In the genomic region with DNA sequence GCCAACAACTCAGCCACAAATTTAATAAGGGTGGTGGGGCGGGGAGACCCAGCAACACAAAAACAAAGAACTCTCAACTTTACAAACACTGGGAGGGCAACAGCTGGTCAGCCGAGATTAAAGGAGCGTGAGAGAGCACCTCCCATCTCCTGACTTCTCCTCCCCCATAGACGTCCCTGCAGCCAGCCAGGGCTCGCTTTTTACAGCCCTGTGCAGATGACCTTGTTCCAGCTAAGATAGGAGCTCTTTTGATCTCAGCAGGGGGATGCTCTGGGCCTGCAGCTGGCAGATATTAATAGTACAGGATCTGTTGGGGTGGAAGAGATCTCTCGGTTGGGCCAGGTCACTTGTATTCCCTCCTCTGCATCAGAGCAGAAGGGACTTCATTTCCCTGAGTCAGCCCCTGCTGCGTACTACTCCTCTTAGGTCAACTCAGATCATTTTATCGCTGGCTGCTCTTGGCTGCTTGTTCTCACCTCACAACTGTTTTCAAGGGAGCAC, we compare ENCODE assay signal across 9 cellular contexts.
A peak's percentile ranks its signal among the peaks of the same experiment; 100 is the strongest.
DNase-seq lines count a peak whose midpoint lies in the region; ATAC-seq, FAIRE-seq and TF ChIP-seq lines count a peak whose summit lies in the region.
"Had no signal": no experiment of that assay in that cellular context is flagged by ENCODE, and none has a peak within 500 bp of the region (broad histone marks: within the 10 kb centered on the region; RNA-seq: fewer than 3 reads in every experiment).

No MANE protein-coding gene starts in this region.

- H3K4me1 Mint-ChIP-seq in WTC11 = peaks cover 59% of the 10 kb centered on the region

- FAIRE-seq in D721Med (lab: Jason Lieb, UNC) = no peak
- FAIRE-seq: GM19239 had no signal

- H3K9me3 ChIP-seq in right lobe of liver (no peaks in the 10 kb centered on the region), transverse colon (no peaks in the 10 kb centered on the region)

- H3K27ac ChIP-seq in right lobe of liver = no peak overlapping the region
- H3K27ac ChIP-seq in transverse colon = peak overlapping the region in 1 of 4 donors; percentile 1

- H3K9me3 Mint-ChIP-seq in WTC11 = peaks cover 12% of the 10 kb centered on the region

- POLR2A ChIA-PET in WTC11 (lab: Charles Lee) = interaction anchor here (0.7 kb wide), 1 partner anchor 228 kb away, joined by 3 read pairs; no protein-coding TSS in a partner anchor

- TF ChIP-seq EP300 in transverse colon (IDR thresholded peaks at IDR 0.05; ENCODE audit: low read depth) = no peak

- WGBS in right lobe of liver (ENCODE audit: insufficient coverage, low coverage, low lambda C conversion rate, missing lambda C conversion rate) = 52% methylated on average over 6 of the region's 8 CpGs
- WGBS in transverse colon (ENCODE audit: low coverage in 1 of 2), 2 donors = 51 to 82% methylated on average over 3 to 7 of the region's 8 CpGs

- H3K36me3 ChIP-seq in right lobe of liver (no peaks in the 10 kb centered on the region), transverse colon (no peaks in the 10 kb centered on the region)

- no peak overlapping the region for H3K4me3 Mint-ChIP-seq in WTC11

- TF ChIP-seq CTCF in WTC11 (IDR thresholded peaks at IDR 0.05) (no peak), right lobe of liver (IDR thresholded peaks at IDR 0.05) (no peak), transverse colon (IDR thresholded peaks at IDR 0.05) (no peak), D721Med (IDR thresholded peaks at IDR 0.05; ENCODE audit: insufficient read depth, missing control alignments) (no peak)

- DNase-seq in KBM-7 = peak; percentile 17
- peak; percentile 18 for DNase-seq in WTC11 (ENCODE audit: low spot score)
- no peak for DNase-seq in right lobe of liver
- peak; percentile 31 for DNase-seq in transverse colon
- no peak for DNase-seq in D721Med (ENCODE audit: insufficient read length, low spot score)
- no peak for DNase-seq in NCI-H2107 treated with DMSO at 0.1 percent for 48 hours (lab: John Stamatoyannopoulos, UW; ENCODE audit: unreplicated experiment)
- DNase-seq in dermis blood vessel endothelial cell = no peak
- DNase-seq: activated CD4-positive, alpha-beta T cell treated with anti-CD3 and anti-CD28 coated beads, Interleukin-2, amount 50 U/mL, for 48 hours had no signal

- H3K27me3 ChIP-seq in right lobe of liver (no peaks in the 10 kb centered on the region), transverse colon (no peaks in the 10 kb centered on the region)

- no peak overlapping the region for H3K27ac Mint-ChIP-seq in WTC11

- H3K27me3 Mint-ChIP-seq in WTC11 (ENCODE audit: low read depth) = no peaks in the 10 kb centered on the region

- in situ Hi-C loops in KBM-7 (cut with MboI; ENCODE audit: low pct_unique_long_range_greater_than_20kb, low sequenced_read_pairs) (no loop called here), transverse colon (cut with MboI; ENCODE audit: low pct_ligation_motif_present in 1 of 4, low pct_unique_long_range_greater_than_20kb in 1 of 4, low sequenced_read_pairs in 3 of 4) (no loop called here)

- H3K4me1 ChIP-seq in right lobe of liver (no peaks in the 10 kb centered on the region), transverse colon (peaks cover 19 to 43% (median 35%) of the 10 kb centered on the region in 4 donors)

- H3K4me3 ChIP-seq in right lobe of liver = no peak overlapping the region
- H3K4me3 ChIP-seq in transverse colon = no peak overlapping the region

- TF ChIP-seq POLR2A in right lobe of liver (IDR thresholded peaks at IDR 0.05) (no peak), transverse colon (IDR thresholded peaks at IDR 0.05) (no peak)

- H3K36me3 Mint-ChIP-seq in WTC11 = peaks cover 8% of the 10 kb centered on the region

- peak; percentile 30; the same call in 1 of the 2 replicates for ATAC-seq in WTC11
- peak; percentile 48 to 58 (median 54) for ATAC-seq in right lobe of liver

- intact Hi-C loops in right lobe of liver (cut with DNase I) (no loop called here), transverse colon (cut with DNase I; ENCODE audit: low total_unique reads) (loop anchor here (5.0 kb wide), 1 partner anchor 82 kb away; no protein-coding TSS in a partner anchor)

- CTCF ChIA-PET in WTC11 (lab: Charles Lee) = no interaction called here

TF ChIP-seq in WTC11, 78 proteins besides CTCF, POLR2A, EP300 and RAD21:
- TF ChIP-seq PRRX2 (CRISPR knock-in tag; IDR thresholded peaks at IDR 0.05) (no peak), PREB (CRISPR knock-in tag; IDR thresholded peaks at IDR 0.05; ENCODE audit: borderline replicate concordance) (no peak), HMGXB4 (CRISPR knock-in tag; IDR thresholded peaks at IDR 0.05) (no peak)
- TF ChIP-seq, protein P1, sequence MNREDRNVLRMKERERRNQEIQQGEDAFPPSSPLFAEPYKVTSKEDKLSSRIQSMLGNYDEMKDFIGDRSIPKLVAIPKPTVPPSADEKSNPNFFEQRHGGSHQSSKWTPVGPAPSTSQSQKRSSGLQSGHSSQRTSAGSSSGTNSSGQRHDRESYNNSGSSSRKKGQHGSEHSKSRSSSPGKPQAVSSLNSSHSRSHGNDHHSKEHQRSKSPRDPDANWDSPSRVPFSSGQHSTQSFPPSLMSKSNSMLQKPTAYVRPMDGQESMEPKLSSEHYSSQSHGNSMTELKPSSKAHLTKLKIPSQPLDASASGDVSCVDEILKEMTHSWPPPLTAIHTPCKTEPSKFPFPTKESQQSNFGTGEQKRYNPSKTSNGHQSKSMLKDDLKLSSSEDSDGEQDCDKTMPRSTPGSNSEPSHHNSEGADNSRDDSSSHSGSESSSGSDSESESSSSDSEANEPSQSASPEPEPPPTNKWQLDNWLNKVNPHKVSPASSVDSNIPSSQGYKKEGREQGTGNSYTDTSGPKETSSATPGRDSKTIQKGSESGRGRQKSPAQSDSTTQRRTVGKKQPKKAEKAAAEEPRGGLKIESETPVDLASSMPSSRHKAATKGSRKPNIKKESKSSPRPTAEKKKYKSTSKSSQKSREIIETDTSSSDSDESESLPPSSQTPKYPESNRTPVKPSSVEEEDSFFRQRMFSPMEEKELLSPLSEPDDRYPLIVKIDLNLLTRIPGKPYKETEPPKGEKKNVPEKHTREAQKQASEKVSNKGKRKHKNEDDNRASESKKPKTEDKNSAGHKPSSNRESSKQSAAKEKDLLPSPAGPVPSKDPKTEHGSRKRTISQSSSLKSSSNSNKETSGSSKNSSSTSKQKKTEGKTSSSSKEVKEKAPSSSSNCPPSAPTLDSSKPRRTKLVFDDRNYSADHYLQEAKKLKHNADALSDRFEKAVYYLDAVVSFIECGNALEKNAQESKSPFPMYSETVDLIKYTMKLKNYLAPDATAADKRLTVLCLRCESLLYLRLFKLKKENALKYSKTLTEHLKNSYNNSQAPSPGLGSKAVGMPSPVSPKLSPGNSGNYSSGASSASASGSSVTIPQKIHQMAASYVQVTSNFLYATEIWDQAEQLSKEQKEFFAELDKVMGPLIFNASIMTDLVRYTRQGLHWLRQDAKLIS (CRISPR knock-in tag; IDR thresholded peaks at IDR 0.05; ENCODE audit: borderline replicate concordance) = no peak
TF ChIP-seq in WTC11: peak in this region for 0.

Comparison
In these comparisons a context has a peak if more than half of its experiments do, and no peak if none do; other contexts are left out.
1. DNase-seq: peak in KBM-7 (single experiment), WTC11 (single experiment) and transverse colon (single experiment); none in right lobe of liver (0 of 3), D721Med (single experiment), NCI-H2107 treated with DMSO at 0.1 percent for 48 hours (single experiment) and dermis blood vessel endothelial cell (single experiment).